Comparison of ENCODE assay signal across 1 cellular context in the genomic region with DNA sequence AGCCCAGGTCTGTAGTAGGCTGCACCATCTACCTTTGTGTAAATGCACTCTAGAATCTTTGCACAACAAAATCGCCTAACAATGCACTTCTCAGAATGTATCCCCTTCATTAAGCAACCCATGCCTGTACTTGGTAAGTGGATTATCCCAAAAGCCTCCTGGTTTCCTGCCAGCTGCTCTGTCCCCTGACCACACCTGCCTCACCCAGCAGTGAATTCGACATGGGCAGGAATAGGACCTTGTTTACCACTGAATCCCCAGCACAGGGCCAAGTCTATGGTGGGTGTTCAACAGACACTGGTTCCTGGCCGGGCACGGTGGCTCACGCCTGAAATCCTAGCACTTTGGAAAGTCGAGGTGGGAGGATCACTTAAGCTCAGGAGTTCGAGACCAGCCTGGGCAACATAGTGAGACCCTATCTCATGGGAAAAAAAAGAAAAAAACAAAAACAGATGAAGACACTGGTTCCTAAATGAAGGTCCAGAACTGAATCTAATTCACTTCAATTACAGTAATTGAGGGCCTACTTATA.
TF ChIP-seq lines count a peak whose summit lies in the region.

No MANE protein-coding gene starts in this region.

TF ChIP-seq in HEK293, 187 proteins besides CTCF, POLR2A, EP300 and RAD21 (continued from another document):
- TF ChIP-seq, protein P1, sequence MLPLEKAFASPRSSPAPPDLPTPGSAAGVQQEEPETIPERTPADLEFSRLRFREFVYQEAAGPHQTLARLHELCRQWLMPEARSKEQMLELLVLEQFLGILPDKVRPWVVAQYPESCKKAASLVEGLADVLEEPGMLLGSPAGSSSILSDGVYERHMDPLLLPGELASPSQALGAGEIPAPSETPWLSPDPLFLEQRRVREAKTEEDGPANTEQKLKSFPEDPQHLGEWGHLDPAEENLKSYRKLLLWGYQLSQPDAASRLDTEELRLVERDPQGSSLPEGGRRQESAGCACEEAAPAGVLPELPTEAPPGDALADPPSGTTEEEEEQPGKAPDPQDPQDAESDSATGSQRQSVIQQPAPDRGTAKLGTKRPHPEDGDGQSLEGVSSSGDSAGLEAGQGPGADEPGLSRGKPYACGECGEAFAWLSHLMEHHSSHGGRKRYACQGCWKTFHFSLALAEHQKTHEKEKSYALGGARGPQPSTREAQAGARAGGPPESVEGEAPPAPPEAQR (tag by site-specific recombination; IDR thresholded peaks at IDR 0.05) = no peak
